29 cellular contexts compared by ENCODE assay signal in genomic region chr5:143566139-143566538, GRCh38.
DNase-seq lines count a peak whose midpoint lies in the region; ATAC-seq, FAIRE-seq and TF ChIP-seq lines count a peak whose summit lies in the region.
"Had no signal": no experiment of that assay in that cellular context is flagged by ENCODE, and none has a peak within 500 bp of the region (broad histone marks: within the 10 kb centered on the region; RNA-seq: fewer than 3 reads in every experiment).

No MANE protein-coding gene starts in this region.

- intact Hi-C loops in right lobe of liver (cut with DNase I) (no loop called here), HepG2 (cut with micrococcal nuclease; ENCODE audit: unreplicated experiment) (loop anchor here (10.0 kb wide), 1 partner anchor 161 kb away; the partner anchor contains the start of gene NR3C1), OCI-LY7 (cut with micrococcal nuclease; ENCODE audit: unreplicated experiment) (no loop called here)

- 64% methylated on average over 2 of the region's 2 CpGs for WGBS in right lobe of liver (ENCODE audit: insufficient coverage, low coverage, low lambda C conversion rate, missing lambda C conversion rate)
- 100% methylated on average over 2 of the region's 2 CpGs for WGBS in HepG2 (ENCODE audit: low lambda C conversion rate)

- TF ChIP-seq POLR2A in right lobe of liver (IDR thresholded peaks at IDR 0.05) (no peak), HepG2 (IDR thresholded peaks at IDR 0.05; ENCODE audit: insufficient read depth in 1 of 2, low read depth in 2 of 2, low read length in 2 of 2) (no peak)

- FAIRE-seq in HepG2 (lab: Jason Lieb, UNC) = no peak
- FAIRE-seq: A204.1, GM12878, GM12892, GM18507 had no signal

- H3K9me3 ChIP-seq in right lobe of liver (no peaks in the 10 kb centered on the region), HepG2 (ENCODE audit: low read length) (no peaks in the 10 kb centered on the region), Karpas-422 (ENCODE audit: low read length) (no peaks in the 10 kb centered on the region), OCI-LY7 (ENCODE audit: low read length) (no peaks in the 10 kb centered on the region; the same call in 1 of the 2 replicates)
- H3K9me3 ChIP-seq: BE2C, BLaER1 had no signal

- DNase-seq in right lobe of liver = peak; percentile 43 to 60 (median 52)
- no peak for DNase-seq in HepG2 (ENCODE audit: low spot score)
- DNase-seq in Karpas-422 = no peak
- no peak for DNase-seq in OCI-LY7 (ENCODE audit: low spot score)
- no peak for DNase-seq in stimulated activated naive B cell treated with anti-CD40 and anti-IgM and Interleukin-4, amounts not matched to agents 10 μg/mL and 1 μg/mL and 100 μg/mL, for 72 hours
- DNase-seq in epidermal melanocyte (ENCODE audit: insufficient read length, low spot score) = no peak
- no peak for DNase-seq in substantia nigra (lab: John Stamatoyannopoulos, UW)
- DNase-seq in islet precursor cell = no peak
- DNase-seq: 8988T; ACHN; BE2C; C1 segment of cervical spinal cord; CD4-positive, alpha-beta memory T cell; CD4-positive, CD25-positive, alpha-beta regulatory T cell; CD8-positive, alpha-beta memory T cell; COR-L47; DMS 273 treated with DMSO at 0.1 percent for 48 hours; DMS153; DMS53; DMS79; DND-41; EL; GDM1 had no signal

- H3K9ac ChIP-seq in HepG2 (ENCODE audit: insufficient read depth, low read depth, low read length) (no peak overlapping the region), Karpas-422 (ENCODE audit: low read length) (no peak overlapping the region)
- H3K9ac ChIP-seq: BLaER1 had no signal

- H2AFZ ChIP-seq in HepG2 (ENCODE audit: low read length) = no peak overlapping the region
- peak overlapping the region; percentile 6; the same call in 1 of the 2 replicates for H2AFZ ChIP-seq in Karpas-422 (ENCODE audit: low read length)
- peak overlapping the region; percentile 3; the same call in 1 of the 2 replicates for H2AFZ ChIP-seq in OCI-LY7 (ENCODE audit: low read length)

- peaks cover 0 to 50% (median 10%) of the 10 kb centered on the region in 4 donors for H3K4me1 ChIP-seq in right lobe of liver
- peaks cover 59% of the 10 kb centered on the region for H3K4me1 ChIP-seq in HepG2 (ENCODE audit: insufficient read depth, low read length)
- peaks cover 68% of the 10 kb centered on the region for H3K4me1 ChIP-seq in Karpas-422 (ENCODE audit: low read length)
- H3K4me1 ChIP-seq in OCI-LY7 (ENCODE audit: insufficient read depth, low read length, poor library complexity, severe bottlenecking) = peaks cover 42% of the 10 kb centered on the region
- H3K4me1 ChIP-seq: BE2C, BLaER1 had no signal

- no peaks in the 10 kb centered on the region for H3K27me3 ChIP-seq in right lobe of liver
- H3K27me3 ChIP-seq in HepG2 (ENCODE audit: control insufficient read depth in 1 of 2, insufficient read depth in 2 of 2, low read length in 2 of 2) = no peaks in the 10 kb centered on the region
- H3K27me3 ChIP-seq in Karpas-422 (ENCODE audit: low read length) = no peaks in the 10 kb centered on the region
- H3K27me3 ChIP-seq: BE2C, BLaER1 had no signal

- peak overlapping the region; percentile 9 for H3K27ac Mint-ChIP-seq in stimulated activated naive B cell treated with anti-CD40 and anti-IgM and Interleukin-4, amounts not matched to agents 10 μg/mL and 1 μg/mL and 100 μg/mL, for 72 hours
- H3K27ac Mint-ChIP-seq: CD4-positive, alpha-beta memory T cell; CD4-positive, CD25-positive, alpha-beta regulatory T cell; CD8-positive, alpha-beta memory T cell had no signal

- H3K4me2 ChIP-seq in HepG2 (ENCODE audit: low read depth, low read length) (no peak overlapping the region), Karpas-422 (ENCODE audit: low read depth, low read length, poor library complexity, severe bottlenecking) (no peak overlapping the region), OCI-LY7 (ENCODE audit: low read length) (no peak overlapping the region)
- H3K4me2 ChIP-seq: BLaER1 had no signal

- H3K9me3 Mint-ChIP-seq in stimulated activated naive B cell treated with anti-CD40 and anti-IgM and Interleukin-4, amounts not matched to agents 10 μg/mL and 1 μg/mL and 100 μg/mL, for 72 hours = no peaks in the 10 kb centered on the region
- H3K9me3 Mint-ChIP-seq: CD4-positive, alpha-beta memory T cell; CD4-positive, CD25-positive, alpha-beta regulatory T cell; CD8-positive, alpha-beta memory T cell had no signal

- TF ChIP-seq RAD21 in HepG2 (CRISPR knock-in tag; IDR thresholded peaks at IDR 0.05) = no peak

- ATAC-seq in right lobe of liver = peak in 2 of 4 donors; percentile 12 to 29
- no peak for ATAC-seq in HepG2
- ATAC-seq in stimulated activated naive B cell treated with anti-CD40 and anti-IgM and Interleukin-4, amounts not matched to agents 10 μg/mL and 1 μg/mL and 100 μg/mL, for 72 hours (replicated peaks) = no peak
- ATAC-seq: GM12878 had no signal

- H3K27me3 Mint-ChIP-seq in stimulated activated naive B cell treated with anti-CD40 and anti-IgM and Interleukin-4, amounts not matched to agents 10 μg/mL and 1 μg/mL and 100 μg/mL, for 72 hours = peaks cover 0 to 6% of the 10 kb centered on the region in 2 donors
- H3K27me3 Mint-ChIP-seq: CD4-positive, alpha-beta memory T cell; CD4-positive, CD25-positive, alpha-beta regulatory T cell had no signal

- BruUV-seq in HepG2 (replicated peaks; lab: Mats Ljungman, UMichigan) (no TSS peak), OCI-LY7 (replicated peaks; lab: Mats Ljungman, UMichigan) (no TSS peak)

- POLR2A ChIA-PET in HepG2 (lab: Yijun Ruan, JAX) (interaction anchor here (1.1 kb wide), 1 partner anchor 29 kb away, joined by 4 read pairs; no protein-coding TSS in a partner anchor), OCI-LY7 (lab: Charles Lee) (interaction anchor here (0.8 to 1.7 kb wide), 7 partner anchors 8 to 39 kb away, joined by 3 to 6 read pairs (median 3); no protein-coding TSS in a partner anchor)

- TF ChIP-seq CTCF in right lobe of liver (IDR thresholded peaks at IDR 0.05) (no peak), HepG2 (CRISPR knock-in tag; IDR thresholded peaks at IDR 0.05) (no peak), OCI-LY7 (conservative IDR thresholded peaks at IDR 0.05; ENCODE audit: low read length) (no peak)

- H3K36me3 Mint-ChIP-seq in stimulated activated naive B cell treated with anti-CD40 and anti-IgM and Interleukin-4, amounts not matched to agents 10 μg/mL and 1 μg/mL and 100 μg/mL, for 72 hours = no peaks in the 10 kb centered on the region
- H3K36me3 Mint-ChIP-seq: CD14-positive monocyte; CD4-positive, alpha-beta memory T cell; CD4-positive, CD25-positive, alpha-beta regulatory T cell; CD8-positive, alpha-beta memory T cell had no signal

- no peaks in the 10 kb centered on the region for H3K79me2 ChIP-seq in HepG2 (ENCODE audit: insufficient read depth, low read length)
- H3K79me2 ChIP-seq in Karpas-422 (ENCODE audit: low read length) = no peaks in the 10 kb centered on the region
- H3K79me2 ChIP-seq in OCI-LY7 (ENCODE audit: insufficient read depth, low read depth, low read length) = no peaks in the 10 kb centered on the region

- H3K27ac ChIP-seq in right lobe of liver (no peak overlapping the region), HepG2 (ENCODE audit: extremely low read length, insufficient read depth, low read length) (no peak overlapping the region), Karpas-422 (ENCODE audit: low read length) (peak overlapping the region; percentile 95), OCI-LY7 (ENCODE audit: low read depth, low read length, poor library complexity, severe bottlenecking) (no peak overlapping the region), substantia nigra (ENCODE audit: low read depth, low read length, poor library complexity, severe bottlenecking) (no peak overlapping the region)
- H3K27ac ChIP-seq: BLaER1 had no signal

- H3K9me2 ChIP-seq in Karpas-422 (replicated peaks; ENCODE audit: insufficient read depth, low read length) (no peaks in the 10 kb centered on the region), OCI-LY7 (ENCODE audit: insufficient read depth, low read length) (no peaks in the 10 kb centered on the region)

- H3K4me1 Mint-ChIP-seq in stimulated activated naive B cell treated with anti-CD40 and anti-IgM and Interleukin-4, amounts not matched to agents 10 μg/mL and 1 μg/mL and 100 μg/mL, for 72 hours = peaks cover 17 to 42% of the 10 kb centered on the region in 2 donors
- H3K4me1 Mint-ChIP-seq: CD4-positive, alpha-beta memory T cell; CD4-positive, CD25-positive, alpha-beta regulatory T cell; CD8-positive, alpha-beta memory T cell had no signal

- TF ChIP-seq EP300 in HepG2 (IDR thresholded peaks at IDR 0.05; ENCODE audit: low read depth in 2 of 2, low read length in 2 of 2) = no peak
- TF ChIP-seq EP300 in HepG2 (CRISPR knock-in tag; IDR thresholded peaks at IDR 0.05; ENCODE audit: borderline replicate concordance) = no peak

- H3K4me3 ChIP-seq in right lobe of liver (no peak overlapping the region), HepG2 (replicated peaks in 1 of 3; ENCODE audit: insufficient read depth in 1 of 3, low read depth in 2 of 3, low read length in 3 of 3) (no peak overlapping the region), Karpas-422 (ENCODE audit: low read length) (no peak overlapping the region), OCI-LY7 (ENCODE audit: low read depth, low read length, poor library complexity, severe bottlenecking) (no peak overlapping the region)
- H3K4me3 ChIP-seq: BLaER1, GM12878 had no signal

- in situ Hi-C loops in HepG2 (cut with HindIII; ENCODE audit: extremely low pct_ligation_motif_present, low pct_unique_long_range_greater_than_20kb) = no loop called here

- H4K20me1 ChIP-seq in HepG2 (ENCODE audit: insufficient read depth, low read length) (no peaks in the 10 kb centered on the region), Karpas-422 (ENCODE audit: insufficient read depth, low read depth, low read length) (no peaks in the 10 kb centered on the region), OCI-LY7 (ENCODE audit: insufficient read depth, low read length) (no peaks in the 10 kb centered on the region)
- H4K20me1 ChIP-seq: BLaER1 had no signal

- H3K36me3 ChIP-seq in right lobe of liver = no peaks in the 10 kb centered on the region
- no peaks in the 10 kb centered on the region for H3K36me3 ChIP-seq in HepG2 (replicated peaks in 1 of 2; ENCODE audit: control insufficient read depth in 1 of 2, insufficient read depth in 2 of 2, low read length in 2 of 2)
- no peaks in the 10 kb centered on the region for H3K36me3 ChIP-seq in Karpas-422 (ENCODE audit: insufficient read depth, low read length)
- H3K36me3 ChIP-seq in OCI-LY7 (ENCODE audit: insufficient read depth, low read length) = no peaks in the 10 kb centered on the region
- H3K36me3 ChIP-seq: BE2C, BLaER1 had no signal

- no peak overlapping the region for H3K4me3 Mint-ChIP-seq in stimulated activated naive B cell treated with anti-CD40 and anti-IgM and Interleukin-4, amounts not matched to agents 10 μg/mL and 1 μg/mL and 100 μg/mL, for 72 hours
- H3K4me3 Mint-ChIP-seq: CD14-positive monocyte; CD4-positive, alpha-beta memory T cell; CD4-positive, CD25-positive, alpha-beta regulatory T cell; CD8-positive, alpha-beta memory T cell had no signal

- CTCF ChIA-PET in HepG2 (lab: Yijun Ruan, JAX; ENCODE audit: low intra/inter-chr PET ratio, low total read pairs) (no interaction called here), OCI-LY7 (lab: Charles Lee; ENCODE audit: unreplicated experiment) (interaction anchor here (1.3 kb wide), 1 partner anchor 8 kb away, joined by 3 read pairs; no protein-coding TSS in a partner anchor)

Comparison
In these comparisons a context has a peak if more than half of its experiments do, and no peak if none do; other contexts are left out.
1. DNase-seq: peak in right lobe of liver (3 of 3); none in HepG2 (single experiment), Karpas-422 (single experiment), OCI-LY7 (single experiment), stimulated activated naive B cell treated with anti-CD40 and anti-IgM and Interleukin-4, amounts not matched to agents 10 μg/mL and 1 μg/mL and 100 μg/mL, for 72 hours (single experiment), epidermal melanocyte (single experiment), substantia nigra (0 of 49) and islet precursor cell (single experiment).